Comparison of ENCODE assay signal across 26 cellular contexts in the genomic region with DNA sequence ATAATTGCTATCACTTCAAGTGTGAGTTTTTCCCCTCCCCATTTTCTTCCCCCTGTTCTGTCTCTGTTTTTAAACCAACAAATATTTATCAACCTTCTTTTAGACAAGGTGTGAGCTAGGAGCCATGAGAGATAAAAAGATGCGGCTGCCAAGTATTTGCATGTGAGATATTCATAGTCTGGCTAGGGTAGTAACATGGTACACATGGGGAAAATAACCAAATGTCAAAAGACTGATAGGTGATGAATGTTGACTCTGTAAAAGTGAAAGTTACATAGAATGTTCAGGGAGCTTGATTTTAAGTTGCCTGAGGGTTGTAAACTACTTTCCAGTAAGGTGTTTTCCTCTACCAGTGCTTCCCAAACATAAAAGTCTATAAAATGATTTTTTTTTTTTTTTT. TPM values are rescaled to one million over a fixed set of nuclear protein-coding genes. Genes with fewer than 3 reads are reported as not detected.
DNase-seq lines count a peak whose midpoint lies in the region; ATAC-seq, FAIRE-seq and TF ChIP-seq lines count a peak whose summit lies in the region.
"Had no signal": no experiment of that assay in that cellular context is flagged by ENCODE, and none has a peak within 500 bp of the region (broad histone marks: within the 10 kb centered on the region; RNA-seq: fewer than 3 reads in every experiment).

No MANE protein-coding gene starts in this region.

- H2AFZ ChIP-seq in Karpas-422 (ENCODE audit: low read length) (no peak overlapping the region), astrocyte (ENCODE audit: low read depth, low read length) (no peak overlapping the region)
- H2AFZ ChIP-seq: PC-9 had no signal

- peak overlapping the region; percentile 6 for H3K4me2 ChIP-seq in Karpas-422 (ENCODE audit: low read depth, low read length, poor library complexity, severe bottlenecking)
- no peak overlapping the region for H3K4me2 ChIP-seq in astrocyte (ENCODE audit: low read length)
- H3K4me2 ChIP-seq: KMS-11, PC-9 had no signal

- H3K27me3 Mint-ChIP-seq in astrocyte (ENCODE audit: low read depth, unreplicated experiment) (peaks cover 3% of the 10 kb centered on the region), nephron (ENCODE audit: low read depth) (no peaks in the 10 kb centered on the region)
- H3K27me3 Mint-ChIP-seq: B cell had no signal

- peaks cover 5% of the 10 kb centered on the region for H3K36me3 Mint-ChIP-seq in astrocyte (ENCODE audit: low read depth, unreplicated experiment)
- H3K36me3 Mint-ChIP-seq in nephron (ENCODE audit: low read depth) = no peaks in the 10 kb centered on the region
- H3K36me3 Mint-ChIP-seq: CD8-positive, alpha-beta T cell; IgD-negative memory B cell had no signal

- TF ChIP-seq CTCF in astrocyte (IDR thresholded peaks at IDR 0.05; ENCODE audit: insufficient read depth, low read depth, low read length) (no peak), nephron (IDR thresholded peaks at IDR 0.05; ENCODE audit: unreplicated experiment in 3 of 3) (no peak)

- no peak for FAIRE-seq in astrocyte (lab: Jason Lieb, UNC)
- FAIRE-seq: G401.6 had no signal

- H4K20me1 ChIP-seq in Karpas-422 (ENCODE audit: insufficient read depth, low read depth, low read length) (no peaks in the 10 kb centered on the region), astrocyte (ENCODE audit: insufficient read depth, low read length) (no peaks in the 10 kb centered on the region)

- no peaks in the 10 kb centered on the region for H3K9me2 ChIP-seq in Karpas-422 (replicated peaks; ENCODE audit: insufficient read depth, low read length)

- no peak for DNase-seq in Karpas-422
- no peak for DNase-seq in astrocyte (ENCODE audit: low read depth)
- DNase-seq in cerebellar nuclear complex (lab: John Stamatoyannopoulos, UW) = no peak
- DNase-seq in AG08395 (ENCODE audit: low spot score) = no peak
- DNase-seq: Caco-2; CD8-positive, alpha-beta T cell; GOT3; NCI-H1092; NCI-H1417 treated with DMSO at 0.1 percent for 48 hours; NCI-H1694 treated with DMSO at 0.1 percent for 48 hours; NCI-H2081; NCI-H2227 treated with DMSO at 0.1 percent for 48 hours; NCI-H748 treated with DMSO at 0.1 percent for 48 hours; NK-92 treated with Interleukin-12 subunit alpha and Interleukin-12 subunit beta, amount 100 ng/mL, for 24 hours; PC-9; SHP77 had no signal

- H3K9me3 Mint-ChIP-seq in astrocyte (ENCODE audit: unreplicated experiment) (no peaks in the 10 kb centered on the region), nephron (no peaks in the 10 kb centered on the region)
- H3K9me3 Mint-ChIP-seq: CD8-positive, alpha-beta T cell; IgD-negative memory B cell had no signal

- H3K4me3 ChIP-seq in Karpas-422 (ENCODE audit: low read length) = no peak overlapping the region
- no peak overlapping the region for H3K4me3 ChIP-seq in astrocyte (ENCODE audit: insufficient read depth, low read depth, low read length)
- H3K4me3 ChIP-seq: HAP-1, PC-9 had no signal

- H3K27me3 ChIP-seq in Karpas-422 (ENCODE audit: low read length) (no peaks in the 10 kb centered on the region), astrocyte (ENCODE audit: insufficient read depth, low read length) (peaks cover 2% of the 10 kb centered on the region)

- H3K4me3 Mint-ChIP-seq in astrocyte (ENCODE audit: unreplicated experiment) (peak overlapping the region; percentile 10), nephron (no peak overlapping the region)
- H3K4me3 Mint-ChIP-seq: B cell; CD8-positive, alpha-beta T cell; IgD-negative memory B cell had no signal

- no peak overlapping the region for H3K27ac ChIP-seq in Karpas-422 (ENCODE audit: low read length)
- H3K27ac ChIP-seq in astrocyte (ENCODE audit: low read depth, low read length) = no peak overlapping the region
- H3K27ac ChIP-seq: C4-2B, HL-60, KMS-11, PC-9 had no signal

- H3K4me1 ChIP-seq in Karpas-422 (ENCODE audit: low read length) = peaks cover 8% of the 10 kb centered on the region
- peaks cover 20% of the 10 kb centered on the region for H3K4me1 ChIP-seq in astrocyte (ENCODE audit: insufficient read depth, low read length)

- H3K9me3 ChIP-seq in Karpas-422 (ENCODE audit: low read length) (no peaks in the 10 kb centered on the region), astrocyte (ENCODE audit: insufficient read depth, low read depth, low read length) (no peaks in the 10 kb centered on the region)
- H3K9me3 ChIP-seq: Caco-2, HAP-1 had no signal

- H3K9ac ChIP-seq in Karpas-422 (ENCODE audit: low read length) (no peak overlapping the region), astrocyte (ENCODE audit: low read length) (no peak overlapping the region)
- H3K9ac ChIP-seq: KMS-11 had no signal

- H3K36me3 ChIP-seq in Karpas-422 (ENCODE audit: insufficient read depth, low read length) = no peaks in the 10 kb centered on the region
- no peaks in the 10 kb centered on the region for H3K36me3 ChIP-seq in astrocyte (ENCODE audit: insufficient read depth, low read length)
- H3K36me3 ChIP-seq: HAP-1 had no signal

- ATAC-seq in GM18867 (IDR thresholded peaks at IDR 0.05; ENCODE audit: unreplicated experiment) (peak; percentile 78), HG02885 (IDR thresholded peaks at IDR 0.05; ENCODE audit: poor library complexity, unreplicated experiment) (no peak)
- ATAC-seq: CD8-positive, alpha-beta T cell had no signal

- peak overlapping the region; percentile 4 for H3K27ac Mint-ChIP-seq in astrocyte (ENCODE audit: unreplicated experiment)
- peak overlapping the region in 2 of 3 experiments; percentile 22 to 59 for H3K27ac Mint-ChIP-seq in nephron
- H3K27ac Mint-ChIP-seq: B cell; CD8-positive, alpha-beta T cell; IgD-negative memory B cell had no signal

- H3K4me1 Mint-ChIP-seq in astrocyte (ENCODE audit: low read depth, unreplicated experiment) (peaks cover 40% of the 10 kb centered on the region), nephron (peaks cover 67% of the 10 kb centered on the region)
- H3K4me1 Mint-ChIP-seq: B cell had no signal

- H3K79me2 ChIP-seq in Karpas-422 (ENCODE audit: low read length) = no peaks in the 10 kb centered on the region
- H3K79me2 ChIP-seq in astrocyte (ENCODE audit: insufficient read depth, low read length) = no peaks in the 10 kb centered on the region

RNA-seq across cellular contexts. Expression of a gene that starts 25.4 kb away (rescaled TPM):
- 105 and 245 TPM in 2 replicates for total RNA-seq in Karpas-422 (2014; rRNA removed; shearing (Covaris generic); ENCODE audit: low replicate concordance)
- total RNA-seq in astrocyte = 269 and 275 TPM in 2 replicates

RNA-seq across cellular contexts. Expression of a gene that starts 57.7 kb away (rescaled TPM):
- total RNA-seq in Karpas-422 (2014; rRNA removed; shearing (Covaris generic); ENCODE audit: low replicate concordance) = 0.63 and 3.2 TPM in 2 replicates
- 82.8 and 96.9 TPM in 2 replicates for total RNA-seq in astrocyte

Comparison
In these comparisons a context has a peak if more than half of its experiments do, and no peak if none do; other contexts are left out.
1. RNA of a gene that starts 57.7 kb away (total RNA-seq): 82.8 to 96.9 TPM in astrocyte; 0.63 to 3.2 TPM in Karpas-422; every median in the first group is over 10 times any median in the second.